7 cellular contexts compared by ENCODE assay signal in genomic region chr9:101131326-101131725, GRCh38.
"Had no signal": no experiment of that assay in that cellular context is flagged by ENCODE, and none has a peak within 500 bp of the region (broad histone marks: within the 10 kb centered on the region; RNA-seq: fewer than 3 reads in every experiment).

No MANE protein-coding gene starts in this region.

- H3K27ac Mint-ChIP-seq: IgD-negative memory B cell had no signal

- DNase-seq: GOT3, H9, HCEC 1CT, KBM-7 had no signal

- H3K4me3 Mint-ChIP-seq: H9, IgD-negative memory B cell had no signal

- H3K27ac ChIP-seq: HL-60 had no signal

- ATAC-seq: HepG2 had no signal

- H3K27me3 Mint-ChIP-seq: IgD-negative memory B cell had no signal

- H3K36me3 Mint-ChIP-seq: IgD-negative memory B cell had no signal
